14 cellular contexts compared by ENCODE assay signal in the genomic region with DNA sequence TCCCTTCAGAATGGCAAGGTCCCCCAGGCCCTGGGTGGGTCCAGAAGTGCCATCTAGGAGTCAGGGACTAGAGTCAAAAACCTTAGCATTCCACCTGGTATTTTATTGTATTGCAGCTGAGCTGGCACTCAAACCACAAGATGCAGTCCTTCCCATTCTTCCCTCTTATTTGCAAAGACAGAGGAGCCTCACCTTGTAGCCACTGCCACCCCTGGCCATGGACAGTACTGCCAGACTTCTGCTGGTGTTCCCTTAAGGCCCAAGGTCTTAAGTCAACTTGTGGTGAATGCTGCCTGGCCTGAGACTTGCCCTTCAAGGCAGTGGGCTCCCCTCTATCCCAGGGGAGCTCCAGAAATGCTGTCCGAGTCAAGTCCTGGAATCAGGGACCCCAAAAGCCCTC. TPM values are rescaled to one million over a fixed set of nuclear protein-coding genes. Genes with fewer than 3 reads are reported as not detected.
DNase-seq lines count a peak whose midpoint lies in the region; ATAC-seq, FAIRE-seq and TF ChIP-seq lines count a peak whose summit lies in the region.
"Had no signal": no experiment of that assay in that cellular context is flagged by ENCODE, and none has a peak within 500 bp of the region (broad histone marks: within the 10 kb centered on the region; RNA-seq: fewer than 3 reads in every experiment).

No MANE protein-coding gene starts in this region.

- H3K9me3 ChIP-seq in kidney (ENCODE audit: control insufficient read depth in 1 of 2, low read length in 2 of 2): no peaks in the 10 kb centered on the region
- H3K9me3 ChIP-seq in tibial nerve: peaks cover 0 to 53% (median 0%) of the 10 kb centered on the region in 4 donors

- no peak overlapping the region for H3K27ac ChIP-seq in kidney (ENCODE audit: low read depth in 2 of 2, low read length in 2 of 2)
- no peak overlapping the region for H3K27ac ChIP-seq in tibial nerve
- H3K27ac ChIP-seq: HL-60 had no signal

- H3K9ac ChIP-seq in kidney (ENCODE audit: low read length in 2 of 2): no peak overlapping the region

- 92 to 100% methylated on average over 1 of the region's 1 CpG for WGBS in tibial nerve, 2 donors

- no peak for TF ChIP-seq POLR2A in tibial nerve (IDR thresholded peaks at IDR 0.05)

- ATAC-seq in HG03565 (IDR thresholded peaks at IDR 0.05; ENCODE audit: unreplicated experiment): no peak
- ATAC-seq: activated T-helper 17 cell treated with anti-CD3 and anti-CD28 coated beads, Interleukin-2, amount 50 U/mL, for 72 hours had no signal

- peak; percentile 19 for TF ChIP-seq CTCF in kidney (IDR thresholded peaks at IDR 0.05; ENCODE audit: borderline replicate concordance, extremely low read depth, insufficient read depth)
- TF ChIP-seq CTCF in tibial nerve (IDR thresholded peaks at IDR 0.05): no peak

- intact Hi-C loops in kidney (cut with DNase I): no loop called here

- no peaks in the 10 kb centered on the region for H3K4me1 ChIP-seq in kidney (ENCODE audit: control insufficient read depth in 1 of 2, insufficient read depth in 1 of 2, low read depth in 1 of 2, low read length in 2 of 2)
- no peaks in the 10 kb centered on the region for H3K4me1 ChIP-seq in tibial nerve

- H3K4me3 ChIP-seq in kidney (ENCODE audit: low read length in 2 of 2) (no peak overlapping the region), tibial nerve (no peak overlapping the region)

- DNase-seq in DMS53 (lab: John Stamatoyannopoulos, UW): peak; percentile 54
- peak; percentile 12 for DNase-seq in amniotic epithelial cell (ENCODE audit: low read depth)
- DNase-seq in kidney: no peak
- no peak for DNase-seq in HPDE6-E6E7 (ENCODE audit: extremely low spot score)
- no peak for DNase-seq in tibial nerve (ENCODE audit: low spot score in 2 of 2)
- no peak for DNase-seq in ureter (ENCODE audit: low spot score)
- DNase-seq: DMS153; nucleus accumbens; stimulated activated CD4-positive, alpha-beta T cell treated with anti-CD3 and anti-CD28 coated beads, Interleukin-4, amount 100 ng/mL, for 4 hours; T-helper 9 cell had no signal

- TF ChIP-seq EP300 in Ishikawa (IDR thresholded peaks at IDR 0.05; ENCODE audit: borderline replicate concordance) (no peak), tibial nerve (IDR thresholded peaks at IDR 0.05) (no peak)

- no peaks in the 10 kb centered on the region for H3K36me3 ChIP-seq in kidney (ENCODE audit: control insufficient read depth in 1 of 2, insufficient read depth in 2 of 2, low read length in 2 of 2)
- H3K36me3 ChIP-seq in tibial nerve: no peaks in the 10 kb centered on the region

- H3K27me3 ChIP-seq in tibial nerve: no peaks in the 10 kb centered on the region

- no peak for FAIRE-seq in kidney (lab: Jason Lieb, UNC)

- TF ChIP-seq RAD21 in Ishikawa (IDR thresholded peaks at IDR 0.05; ENCODE audit: low read depth): peak; percentile 26; the same call in 1 of the 2 replicates

TF ChIP-seq in Ishikawa, 13 proteins besides CTCF, POLR2A, EP300 and RAD21:
- no peak for TF ChIP-seq YY1 (IDR thresholded peaks at IDR 0.05; ENCODE audit: low read depth)
- TF ChIP-seq MAX (IDR thresholded peaks at IDR 0.05): no peak
- TF ChIP-seq TEAD4 (IDR thresholded peaks at IDR 0.05): no peak
- no peak for TF ChIP-seq FOXM1 (IDR thresholded peaks at IDR 0.05; ENCODE audit: borderline replicate concordance, low read depth)
- no peak for TF ChIP-seq ZBTB7A (IDR thresholded peaks at IDR 0.05; ENCODE audit: low read depth)

RNA-seq across cellular contexts. Expression of gene UGT1A10, which starts 6.9 kb away (rescaled TPM):
- not detected for total RNA-seq in kidney
- polyA plus RNA-seq in kidney (ENCODE audit: insufficient read depth, low read depth, low replicate concordance): 6.6 TPM
- total RNA-seq in tibial nerve: not detected
- 3.0 TPM for total RNA-seq in ureter

RNA-seq across cellular contexts. Expression of gene UGT1A8, which starts 25.7 kb away (rescaled TPM):
- total RNA-seq in kidney (not detected), tibial nerve (not detected), ureter (4.4 TPM)
- 30.0 TPM for polyA plus RNA-seq in kidney (ENCODE audit: insufficient read depth, low read depth, low replicate concordance)

RNA-seq across cellular contexts. Expression of gene UGT1A9, which starts 28.6 kb away (rescaled TPM):
- total RNA-seq in kidney (1.4 TPM), tibial nerve (not detected), ureter (1.5 TPM)
- polyA plus RNA-seq in kidney (ENCODE audit: insufficient read depth, low read depth, low replicate concordance): 414 TPM

RNA-seq across cellular contexts. Expression of gene UGT1A7, which starts 38.6 kb away (rescaled TPM):
- total RNA-seq in kidney: 0.35 TPM
- 1.3 TPM for polyA plus RNA-seq in kidney (ENCODE audit: insufficient read depth, low read depth, low replicate concordance)
- total RNA-seq in tibial nerve: not detected
- 7.7 TPM for total RNA-seq in ureter
- total RNA-seq: activated T-helper 17 cell treated with anti-CD3 and anti-CD28 coated beads, Interleukin-2, amount 50 U/mL, for 72 hours had no signal

RNA-seq across cellular contexts. Expression of gene UGT1A6, which starts 49.6 kb away (rescaled TPM):
- total RNA-seq in kidney: 43.7 TPM
- 110 TPM for polyA plus RNA-seq in kidney (ENCODE audit: insufficient read depth, low read depth, low replicate concordance)
- total RNA-seq in tibial nerve: under 1 TPM in 1 of 4 donors, not detected in 3; 0.39 TPM
- 134 TPM for total RNA-seq in ureter
- total RNA-seq: activated T-helper 17 cell treated with anti-CD3 and anti-CD28 coated beads, Interleukin-2, amount 50 U/mL, for 72 hours had no signal

Comparison
In these comparisons a context has a peak if more than half of its experiments do, and no peak if none do; other contexts are left out.
1. DNase-seq: peak in DMS53 (single experiment) and amniotic epithelial cell (single experiment); none in kidney (single experiment), HPDE6-E6E7 (single experiment), tibial nerve (0 of 2) and ureter (single experiment).